Comparison of ENCODE assay signal across 8 cellular contexts in genomic region chr2:241354668-241355658, GRCh38. TPM values are rescaled to one million over a fixed set of nuclear protein-coding genes. Genes with fewer than 3 reads are reported as not detected.
DNase-seq lines count a peak whose midpoint lies in the region; ATAC-seq and TF ChIP-seq lines count a peak whose summit lies in the region.

No MANE protein-coding gene starts in this region.

- no peaks in the 10 kb centered on the region for H3K9me3 Mint-ChIP-seq in activated CD8-positive, alpha-beta memory T cell treated with anti-CD3 and anti-CD28 coated beads, Interleukin-2, amount 10 ng/mL, durations not matched to agents 7 days and 5 days (ENCODE audit: low read depth)

- in situ Hi-C loops in ACHN (cut with HindIII; ENCODE audit: low pct_ligation_motif_present, low pct_unique_long_range_greater_than_20kb, low sequenced_read_pairs), result no loop called here

- H3K27ac Mint-ChIP-seq in activated CD8-positive, alpha-beta memory T cell treated with anti-CD3 and anti-CD28 coated beads, Interleukin-2, amount 10 ng/mL, durations not matched to agents 7 days and 5 days, result peak overlapping the region; percentile 45

- peaks cover 26% of the 10 kb centered on the region for H3K4me1 Mint-ChIP-seq in activated CD8-positive, alpha-beta memory T cell treated with anti-CD3 and anti-CD28 coated beads, Interleukin-2, amount 10 ng/mL, durations not matched to agents 7 days and 5 days

- peaks cover 34% of the 10 kb centered on the region for H3K36me3 Mint-ChIP-seq in activated CD8-positive, alpha-beta memory T cell treated with anti-CD3 and anti-CD28 coated beads, Interleukin-2, amount 10 ng/mL, durations not matched to agents 7 days and 5 days

- no peak overlapping the region for H3K4me3 Mint-ChIP-seq in activated CD8-positive, alpha-beta memory T cell treated with anti-CD3 and anti-CD28 coated beads, Interleukin-2, amount 10 ng/mL, durations not matched to agents 7 days and 5 days

- no peaks in the 10 kb centered on the region for H3K27me3 Mint-ChIP-seq in activated CD8-positive, alpha-beta memory T cell treated with anti-CD3 and anti-CD28 coated beads, Interleukin-2, amount 10 ng/mL, durations not matched to agents 7 days and 5 days

- TF ChIP-seq CTCF in epithelial cell of esophagus (IDR thresholded peaks at IDR 0.05; ENCODE audit: insufficient read depth, low read depth, low read length, missing control alignments), result peak; percentile 31

- DNase-seq in ACHN, result peak; percentile 87
- DNase-seq in NCI-H774 (lab: John Stamatoyannopoulos, UW), result peak; percentile 56
- peak; percentile 74 for DNase-seq in activated CD8-positive, alpha-beta memory T cell treated with anti-CD3 and anti-CD28 coated beads, Interleukin-2, amount 10 ng/mL, durations not matched to agents 7 days and 5 days
- DNase-seq in epithelial cell of esophagus (ENCODE audit: low read depth), result peak; percentile 95
- peak; percentile 91 for DNase-seq in mucosa of gallbladder (ENCODE audit: low spot score)
- peak; percentile 39 for DNase-seq in stimulated activated CD8-positive, alpha-beta memory T cell treated with anti-CD3 and anti-CD28 coated beads, Interleukin-4, amount 100 ng/mL, for 24 hours (ENCODE audit: low read depth)

- CTCF ChIA-PET in activated CD8-positive, alpha-beta memory T cell treated with anti-CD3 and anti-CD28 coated beads, Interleukin-2, amount 10 ng/mL, durations not matched to agents 7 days and 5 days (lab: Charles Lee), result no interaction called here

- H3K4me3 ChIP-seq in epithelial cell of esophagus (ENCODE audit: low read length), result peak overlapping the region; percentile 30

- ATAC-seq in GM21529 (IDR thresholded peaks at IDR 0.05; ENCODE audit: unreplicated experiment), result peak; percentile 29
- no peak for ATAC-seq in activated CD8-positive, alpha-beta memory T cell treated with anti-CD3 and anti-CD28 coated beads, Interleukin-2, amount 10 ng/mL, durations not matched to agents 7 days and 5 days
- ATAC-seq in GM18867 (IDR thresholded peaks at IDR 0.05; ENCODE audit: unreplicated experiment), result no peak

RNA-seq across cellular contexts. Expression of gene FARP2, which starts 1.1 kb away (rescaled TPM):
- 10 to 100 TPM; 24.0 to 25.4 TPM for total RNA-seq in activated CD8-positive, alpha-beta memory T cell treated with anti-CD3 and anti-CD28 coated beads, Interleukin-2, amount 10 ng/mL, durations not matched to agents 7 days and 5 days
- total RNA-seq in mucosa of gallbladder, result 68.8 TPM

RNA-seq across cellular contexts. Expression of gene SEPTIN2, which starts 39.2 kb away (rescaled TPM):
- total RNA-seq in activated CD8-positive, alpha-beta memory T cell treated with anti-CD3 and anti-CD28 coated beads, Interleukin-2, amount 10 ng/mL, durations not matched to agents 7 days and 5 days, result 100 to 1,000 TPM; 242 to 290 TPM
- 234 TPM for total RNA-seq in mucosa of gallbladder

RNA-seq across cellular contexts. Expression of gene HDLBP, which starts 39.5 kb away (rescaled TPM):
- 100 to 1,000 TPM; 176 to 232 TPM for total RNA-seq in activated CD8-positive, alpha-beta memory T cell treated with anti-CD3 and anti-CD28 coated beads, Interleukin-2, amount 10 ng/mL, durations not matched to agents 7 days and 5 days
- total RNA-seq in mucosa of gallbladder, result 464 TPM

Comparison
In these comparisons a context has a peak if more than half of its experiments do, and no peak if none do; other contexts are left out.
1. DNase-seq: peak in every context shown above with its lines; median percentile 95 in epithelial cell of esophagus; 91 in mucosa of gallbladder; 87 in ACHN; 74 in activated CD8-positive, alpha-beta memory T cell treated with anti-CD3 and anti-CD28 coated beads, Interleukin-2, amount 10 ng/mL, durations not matched to agents 7 days and 5 days; 56 in NCI-H774; 39 in stimulated activated CD8-positive, alpha-beta memory T cell treated with anti-CD3 and anti-CD28 coated beads, Interleukin-4, amount 100 ng/mL, for 24 hours.